Comparison of ENCODE assay signal across 33 cellular contexts in the genomic region with DNA sequence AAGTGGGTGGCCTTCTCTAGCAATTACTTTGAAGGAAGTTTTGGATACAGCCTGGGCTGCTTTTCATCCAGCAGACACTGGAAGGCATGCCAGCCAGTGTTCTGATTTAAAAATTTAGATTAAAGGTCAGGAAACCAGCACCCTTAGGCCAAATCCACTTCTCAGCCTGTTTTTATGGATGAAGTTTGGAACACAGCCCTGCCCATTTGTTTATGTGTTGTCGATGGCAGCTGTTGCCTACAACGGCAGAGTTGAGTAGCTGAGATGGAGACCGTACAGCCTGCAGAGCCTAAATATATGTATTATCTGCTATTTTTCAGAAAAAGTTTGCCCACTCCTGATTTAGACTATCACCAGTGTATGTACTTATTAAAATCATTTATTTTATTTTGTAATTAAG.
"Had no signal": no experiment of that assay in that cellular context is flagged by ENCODE, and none has a peak within 500 bp of the region (broad histone marks: within the 10 kb centered on the region; RNA-seq: fewer than 3 reads in every experiment).

No MANE protein-coding gene starts in this region.

- DNase-seq: activated CD4-positive, alpha-beta T cell treated with anti-CD3 and anti-CD28 coated beads, Interleukin-2, amount 50 U/mL, for 1 hour; activated CD8-positive, alpha-beta T cell treated with anti-CD3 and anti-CD28 coated beads for 36 hours; activated gamma-delta T cell treated with Interleukin-2 at 50 U/mL for 16 hours; activated naive CD4-positive, alpha-beta T cell treated with anti-CD3 and anti-CD28 coated beads, Interleukin-2, amount 50 U/mL, for 16 hours; activated T-cell treated with anti-CD3 and anti-CD28 coated beads, Interleukin-2, amount 50 U/mL, for 4 hours; amniotic stem cell; brain microvascular endothelial cell; cortex of kidney; effector memory CD8-positive, alpha-beta T cell; erythroblast; foreskin fibroblast; head of caudate nucleus; hippocampal formation; kidney; left colon; midbrain; naive thymus-derived CD8-positive, alpha-beta T cell; nucleus accumbens; pancreas; retina; small intestine; stimulated activated CD4-positive, alpha-beta T cell treated with anti-CD3 and anti-CD28 coated beads, Interleukin-1b, Interleukin-23, amount 100 ng/mL, for 48 hours; stimulated activated CD4-positive, alpha-beta T cell treated with anti-CD3 and anti-CD28 coated beads, Interleukin-4, amount 100 ng/mL, for 4 hours; stimulated activated CD8-positive, alpha-beta memory T cell treated with anti-CD3 and anti-CD28 coated beads, Interleukin-4, amount 100 ng/mL, for 48 hours; stomach; T1000; tibial artery had no signal

- H3K27me3 ChIP-seq: brain microvascular endothelial cell, pancreas, stomach, suprapubic skin, tibial artery had no signal

- H3K9me3 ChIP-seq: pancreas, prostate gland, stomach, suprapubic skin, tibial artery had no signal

- H3K27ac ChIP-seq: brain microvascular endothelial cell, pancreas, prostate gland, stomach, suprapubic skin, tibial artery had no signal

- ATAC-seq: activated CD8-positive, alpha-beta T cell treated with anti-CD3 and anti-CD28 coated beads for 36 hours; activated T-cell treated with anti-CD3 and anti-CD28 coated beads, Interleukin-2, amount 50 U/mL, for 4 hours; activated T-helper 17 cell treated with anti-CD3 and anti-CD28 coated beads, Interleukin-2, amount 50 U/mL, for 72 hours; effector memory CD8-positive, alpha-beta T cell; left colon; naive thymus-derived CD8-positive, alpha-beta T cell; pancreas; sciatic nerve; stimulated activated memory B cell treated with anti-CD40 and anti-IgM and Interleukin-4, amounts not matched to agents 10 μg/mL and 1 μg/mL and 100 μg/mL, for 72 hours; WTC11 had no signal

- H3K36me3 ChIP-seq: brain microvascular endothelial cell, pancreas, prostate gland, stomach, suprapubic skin, tibial artery had no signal

- H3K4me3 ChIP-seq: pancreas, prostate gland, stomach, suprapubic skin, tibial artery had no signal
